1 cellular context compared by ENCODE assay signal in genomic region chr3:53168175-53168923, GRCh38.
TF ChIP-seq lines count a peak whose summit lies in the region.

No MANE protein-coding gene starts in this region.

TF ChIP-seq in GM23338, 12 proteins besides CTCF, POLR2A, EP300 and RAD21 (continued from another document):
- no peak for TF ChIP-seq ZNF462 (CRISPR knock-in tag; IDR thresholded peaks at IDR 0.05)
- no peak for TF ChIP-seq ETS1 (IDR thresholded peaks at IDR 0.05)
- no peak for TF ChIP-seq NANOG (IDR thresholded peaks at IDR 0.05; ENCODE audit: borderline replicate concordance)
- TF ChIP-seq POLR2AphosphoS5 (IDR thresholded peaks at IDR 0.05; ENCODE audit: low read depth): no peak
- no peak for TF ChIP-seq ZNF114 (CRISPR knock-in tag; IDR thresholded peaks at IDR 0.05)
- no peak for TF ChIP-seq EZH2 (IDR thresholded peaks at IDR 0.05; ENCODE audit: low read depth, unreplicated experiment)
- TF ChIP-seq STAT1 (IDR thresholded peaks at IDR 0.05; ENCODE audit: unreplicated experiment): no peak
- TF ChIP-seq JUNB (IDR thresholded peaks at IDR 0.05; ENCODE audit: unreplicated experiment): no peak
TF ChIP-seq in GM23338: peak in this region for 0.
